28 cellular contexts compared by ENCODE assay signal in genomic region chr14:32905052-32905451, GRCh38. TPM values are rescaled to one million over a fixed set of nuclear protein-coding genes. Genes with fewer than 3 reads are reported as not detected.
"Had no signal": no experiment of that assay in that cellular context is flagged by ENCODE, and none has a peak within 500 bp of the region (broad histone marks: within the 10 kb centered on the region; RNA-seq: fewer than 3 reads in every experiment).

No MANE protein-coding gene starts in this region.

- H2AFZ ChIP-seq: neural progenitor cell, parathyroid adenoma had no signal

- H3K9me3 ChIP-seq: ovary, psoas muscle, spleen, suprapubic skin, testis, tibial artery, transverse colon, upper lobe of right lung, uterus had no signal

- ATAC-seq: natural killer cell; psoas muscle; right cardiac atrium; sciatic nerve; stimulated activated memory B cell treated with anti-CD40 and anti-IgM and Interleukin-4, amounts not matched to agents 10 μg/mL and 1 μg/mL and 100 μg/mL, for 72 hours; stimulated activated naive CD8-positive, alpha-beta T cell treated with anti-CD3 and anti-CD28 coated beads, Interleukin-15, amount 100 ng/mL, for 72 hours; stimulated activated naive CD8-positive, alpha-beta T cell treated with anti-CD3 and anti-CD28 coated beads, Interleukin-15, Interleukin-2, amounts not matched to agents 100 U/mL and 50 U/mL, for 24 hours; upper lobe of right lung had no signal

- H3K27me3 ChIP-seq: neural progenitor cell, ovary, spleen, testis, tibial artery, transverse colon, upper lobe of right lung, uterus had no signal

- H3K79me2 ChIP-seq: parathyroid adenoma had no signal

- H3K4me2 ChIP-seq: neural progenitor cell, smooth muscle cell had no signal

- H3K4me3 ChIP-seq: neural progenitor cell, ovary, psoas muscle, skin epidermis, smooth muscle cell, spleen, suprapubic skin, testis, tibial artery, transverse colon, upper lobe of right lung, uterus had no signal

- H3K9ac ChIP-seq: neural progenitor cell, parathyroid adenoma had no signal

- H3K27ac ChIP-seq: neural progenitor cell, ovary, parathyroid adenoma, psoas muscle, skin epidermis, spleen, suprapubic skin, testis, tibial artery, transverse colon, upper lobe of right lung, uterus had no signal

- H3K36me3 ChIP-seq: neural progenitor cell, ovary, spleen, suprapubic skin, tibial artery, transverse colon, upper lobe of right lung, uterus had no signal

- DNase-seq: natural killer cell; occipital lobe; ovary; posterior cingulate gyrus; psoas muscle; spleen; stimulated activated CD4-positive, alpha-beta T cell treated with anti-CD3 and anti-CD28 coated beads, Interleukin-12 subunit alpha, Interleukin-12 subunit beta, amount 100 ng/mL, for 4 hours; stimulated activated CD4-positive, alpha-beta T cell treated with anti-CD3 and anti-CD28 coated beads, Interleukin-1b, Interleukin-23, amount 100 ng/mL, for 48 hours; stimulated activated CD4-positive, alpha-beta T cell treated with anti-CD3 and anti-CD28 coated beads, Interleukin-4, amount 100 ng/mL, for 1 hour; stimulated activated CD4-positive, alpha-beta T cell treated with anti-CD3 and anti-CD28 coated beads, Interleukin-4, amount 100 ng/mL, for 4 hours; stimulated activated CD8-positive, alpha-beta memory T cell treated with anti-CD3 and anti-CD28 coated beads, Interleukin-4, amount 100 ng/mL, for 48 hours; stimulated activated naive CD4-positive, alpha-beta T cell; stimulated activated naive CD8-positive, alpha-beta T cell treated with anti-CD3 and anti-CD28 coated beads, Interleukin-15, amount 100 ng/mL, for 72 hours; stimulated activated naive CD8-positive, alpha-beta T cell treated with anti-CD3 and anti-CD28 coated beads, Interleukin-15, Interleukin-2, amounts not matched to agents 100 U/mL and 50 U/mL, for 24 hours; substantia nigra; testis; tibial artery; transverse colon; upper lobe of right lung; uterus had no signal

- H3K4me1 ChIP-seq: neural progenitor cell, parathyroid adenoma, psoas muscle, spleen, suprapubic skin, testis, tibial artery, transverse colon, upper lobe of right lung, uterus had no signal

RNA-seq across cellular contexts. Expression of gene NPAS3, which starts 33.6 kb away (rescaled TPM):
- total RNA-seq: natural killer cell had no signal
